17 cellular contexts compared by ENCODE assay signal in the genomic region with DNA sequence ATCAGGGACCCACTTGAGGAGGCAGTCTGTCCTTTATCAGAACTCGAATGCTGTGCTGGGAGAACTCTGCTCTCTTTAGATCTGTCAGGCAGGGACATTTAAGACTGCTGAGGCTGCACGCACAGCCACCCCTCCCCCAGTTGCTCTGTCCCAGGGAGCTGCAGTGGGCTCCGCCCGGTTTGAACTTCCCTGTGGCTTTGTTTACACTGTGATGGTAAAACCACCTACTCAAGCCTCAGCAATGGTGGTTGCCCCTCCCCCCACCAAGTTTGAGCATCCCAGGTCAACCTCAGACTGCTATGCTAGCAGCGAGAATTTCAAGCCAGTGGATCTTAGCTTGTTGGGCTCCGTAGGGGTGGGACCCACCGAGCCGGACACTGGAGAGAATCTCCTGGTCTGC. TPM values are rescaled to one million over a fixed set of nuclear protein-coding genes. Genes with fewer than 3 reads are reported as not detected.
"Had no signal": no experiment of that assay in that cellular context is flagged by ENCODE, and none has a peak within 500 bp of the region (broad histone marks: within the 10 kb centered on the region; RNA-seq: fewer than 3 reads in every experiment).

No MANE protein-coding gene starts in this region.

- H3K9me3 ChIP-seq: gastrocnemius medialis, right lobe of liver had no signal

- H3K27ac ChIP-seq: epithelial cell of prostate, gastrocnemius medialis, right lobe of liver, tibial nerve had no signal

- H3K36me3 Mint-ChIP-seq: immature natural killer cell; naive B cell; stimulated activated memory B cell treated with anti-CD40 and anti-IgM and Interleukin-4, amounts not matched to agents 10 μg/mL and 1 μg/mL and 100 μg/mL, for 72 hours had no signal

- H3K36me3 ChIP-seq: gastrocnemius medialis, right lobe of liver, tibial nerve had no signal

- ATAC-seq: gastrocnemius medialis; left cardiac atrium; stimulated activated memory B cell treated with anti-CD40 and anti-IgM and Interleukin-4, amounts not matched to agents 10 μg/mL and 1 μg/mL and 100 μg/mL, for 72 hours had no signal

- H3K4me1 ChIP-seq: gastrocnemius medialis, right lobe of liver, tibial nerve had no signal

- H3K4me3 ChIP-seq: gastrocnemius medialis, lung, right lobe of liver, tibial nerve had no signal

- H3K4me3 Mint-ChIP-seq: immature natural killer cell; naive B cell; stimulated activated memory B cell treated with anti-CD40 and anti-IgM and Interleukin-4, amounts not matched to agents 10 μg/mL and 1 μg/mL and 100 μg/mL, for 72 hours had no signal

- H3K27ac Mint-ChIP-seq: immature natural killer cell; stimulated activated memory B cell treated with anti-CD40 and anti-IgM and Interleukin-4, amounts not matched to agents 10 μg/mL and 1 μg/mL and 100 μg/mL, for 72 hours had no signal

- H3K27me3 ChIP-seq: gastrocnemius medialis, right lobe of liver, tibial nerve had no signal

- DNase-seq: activated CD4-positive, alpha-beta T cell treated with anti-CD3 and anti-CD28 coated beads, Interleukin-2, amount 50 U/mL, for 1 hour; activated CD4-positive, CD25-positive, alpha-beta regulatory T cell; activated naive CD4-positive, alpha-beta T cell treated with anti-CD3 and anti-CD28 coated beads, Interleukin-2, amount 50 U/mL, for 16 hours; caudate nucleus; cortex of kidney; effector memory CD4-positive, alpha-beta T cell; gastrocnemius medialis; immature natural killer cell; left cardiac atrium; naive B cell; nucleus accumbens; right lobe of liver had no signal

- H3K4me1 Mint-ChIP-seq: immature natural killer cell, naive B cell had no signal

RNA-seq across cellular contexts. Expression of a gene that starts 11.8 kb away (rescaled TPM):
- total RNA-seq: activated CD8-positive, alpha-beta memory T cell treated with anti-CD3 and anti-CD28 coated beads for 36 hours; gastrocnemius medialis; right lobe of liver had no signal
- polyA plus RNA-seq: immature natural killer cell had no signal
